8 cellular contexts compared by ENCODE assay signal in genomic region chr1:23344987-23345472, GRCh38. TPM values are rescaled to one million over a fixed set of nuclear protein-coding genes. Genes with fewer than 3 reads are reported as not detected.
DNase-seq lines count a peak whose midpoint lies in the region; ATAC-seq and TF ChIP-seq lines count a peak whose summit lies in the region.

No MANE protein-coding gene starts in this region.

- no peak for ATAC-seq in HG03045 (IDR thresholded peaks at IDR 0.05; ENCODE audit: unreplicated experiment)
- ATAC-seq in HG03565 (IDR thresholded peaks at IDR 0.05; ENCODE audit: unreplicated experiment): no peak

- H3F3A ChIP-seq in PC-9 (ENCODE audit: insufficient read depth, low read depth): peaks cover 15% of the 10 kb centered on the region

- DNase-seq in NCI-H748 (lab: John Stamatoyannopoulos, UW; ENCODE audit: unreplicated experiment): peak; percentile 50
- DNase-seq in NCI-H748 treated with DMSO at 0.1 percent for 48 hours (lab: John Stamatoyannopoulos, UW): no peak
- no peak for DNase-seq in PC-9
- no peak for DNase-seq in endodermal cell
- no peak for DNase-seq in activated CD4-positive, alpha-beta T cell treated with anti-CD3 and anti-CD28 coated beads for 4 hours

- H3K27ac ChIP-seq in PC-9 (peak overlapping the region; percentile 81), endodermal cell (ENCODE audit: low read depth, low read length) (peak overlapping the region; percentile 94)

- H3K4me2 ChIP-seq in PC-9: peak overlapping the region; percentile 81

- H3K4me3 Mint-ChIP-seq in endodermal cell: peak overlapping the region; percentile 96

- peaks cover 31% of the 10 kb centered on the region for H3K4me1 Mint-ChIP-seq in endodermal cell

- H3K27me3 Mint-ChIP-seq in endodermal cell (ENCODE audit: insufficient read depth): peaks cover 37% of the 10 kb centered on the region

- H3K4me1 ChIP-seq in PC-9 (replicated peaks; ENCODE audit: insufficient read depth): peaks cover 34% of the 10 kb centered on the region
- peaks cover 5% of the 10 kb centered on the region for H3K4me1 ChIP-seq in endodermal cell (ENCODE audit: control insufficient read depth, insufficient read depth, low read length)
- H3K4me1 ChIP-seq in neuron (ENCODE audit: insufficient read depth, low read length): peaks cover 24% of the 10 kb centered on the region

- no peaks in the 10 kb centered on the region for H3K27me3 ChIP-seq in PC-9 (ENCODE audit: insufficient read depth, low read depth)
- H3K27me3 ChIP-seq in endodermal cell (ENCODE audit: control insufficient read depth, insufficient read depth, low read length, poor library complexity, severe bottlenecking): peaks cover 8% of the 10 kb centered on the region
- H3K27me3 ChIP-seq in neuron (ENCODE audit: insufficient read depth, low read length): no peaks in the 10 kb centered on the region

- H3K9me2 ChIP-seq in PC-9 (ENCODE audit: insufficient read depth): no peaks in the 10 kb centered on the region

- H3K36me3 Mint-ChIP-seq in endodermal cell (ENCODE audit: low read depth): peaks cover 5% of the 10 kb centered on the region

- peaks cover 40% of the 10 kb centered on the region for H3K79me2 ChIP-seq in PC-9 (ENCODE audit: low read depth)

- H3K9me3 ChIP-seq in PC-9 (ENCODE audit: insufficient read depth, low read depth) (no peaks in the 10 kb centered on the region), endodermal cell (ENCODE audit: control insufficient read depth, low read length) (no peaks in the 10 kb centered on the region), neuron (ENCODE audit: low read length) (no peaks in the 10 kb centered on the region)

- CTCF ChIA-PET in PC-9 (lab: Charles Lee): interaction anchor here (0.5 kb wide), 1 partner anchor 140 kb away, joined by 19 read pairs; no protein-coding TSS in a partner anchor

- 61 to 70% methylated on average over 6 to 8 of the region's 8 CpGs for WGBS in endodermal cell (ENCODE audit: insufficient coverage in 1 of 2, insufficient read length in 1 of 2), 2 experiments

- H3K36me3 ChIP-seq in PC-9 (ENCODE audit: low read depth) (peaks cover 6% of the 10 kb centered on the region; the same call in 1 of the 2 replicates), endodermal cell (ENCODE audit: control insufficient read depth, insufficient read depth, low read length) (peaks cover 15% of the 10 kb centered on the region), neuron (ENCODE audit: insufficient read depth, low read length) (peaks cover 3% of the 10 kb centered on the region)

- peaks cover 32% of the 10 kb centered on the region for H4K20me1 ChIP-seq in PC-9 (ENCODE audit: insufficient read depth)

- TF ChIP-seq CTCF in PC-9 (conservative IDR thresholded peaks at IDR 0.05) (no peak), endodermal cell (conservative IDR thresholded peaks at IDR 0.05) (no peak)

- peak overlapping the region; percentile 98 for H3K9ac ChIP-seq in endodermal cell (ENCODE audit: extremely low read depth, low read length, poor library complexity, severe bottlenecking)

- intact Hi-C loops in PC-9 (cut with micrococcal nuclease; ENCODE audit: unreplicated experiment): loop anchor here (1.0 to 2.0 kb wide), 3 partner anchors 23 to 134 kb away; no protein-coding TSS in a partner anchor

- H3K27ac Mint-ChIP-seq in endodermal cell: peak overlapping the region; percentile 98

- peak overlapping the region; percentile 65 for H3K4me3 ChIP-seq in PC-9
- H3K4me3 ChIP-seq in endodermal cell (ENCODE audit: low read length): peak overlapping the region; percentile 80
- H3K4me3 ChIP-seq in neuron (ENCODE audit: low read length): peak overlapping the region; percentile 71

- H3K9me3 Mint-ChIP-seq in endodermal cell: peaks cover 7% of the 10 kb centered on the region

- POLR2A ChIA-PET in PC-9 (lab: Charles Lee; ENCODE audit: unreplicated experiment): interaction anchor here (0.6 to 1.3 kb wide), 5 partner anchors 11 to 164 kb away, joined by 3 to 25 read pairs (median 7); partner anchors contain the start of gene ZNF436

- no TSS peak for BruUV-seq in PC-9 (replicated peaks; lab: Mats Ljungman, UMichigan)

- H2AFZ ChIP-seq in PC-9: peak overlapping the region; percentile 82
- H2AFZ ChIP-seq in neuron (ENCODE audit: low read depth, low read length): peak overlapping the region; percentile 52

RNA-seq across cellular contexts. Expression of gene HNRNPR, which starts 0.9 kb away (rescaled TPM):
- total RNA-seq in PC-9 (2021) (149 and 198 TPM in 2 replicates), endodermal cell (100 to 1,000 TPM; 187 to 210 TPM)
- 247 TPM for polyA plus RNA-seq in endodermal cell (2013, experiment 1 of 2)
- polyA plus RNA-seq in endodermal cell (2013, experiment 2 of 2): 229 TPM

RNA-seq across cellular contexts. Expression of gene ZNF436, which starts 24.6 kb away (rescaled TPM):
- 12.2 and 14.0 TPM in 2 replicates for total RNA-seq in PC-9 (2021)
- total RNA-seq in endodermal cell: 10 to 100 TPM in 1 of 2 donors, 1 to 10 TPM in 1; 8.9 to 10.3 TPM
- 10.1 TPM for polyA plus RNA-seq in endodermal cell (2013, experiment 1 of 2)
- 9.5 TPM for polyA plus RNA-seq in endodermal cell (2013, experiment 2 of 2)
